12 cellular contexts compared by ENCODE assay signal in the genomic region with DNA sequence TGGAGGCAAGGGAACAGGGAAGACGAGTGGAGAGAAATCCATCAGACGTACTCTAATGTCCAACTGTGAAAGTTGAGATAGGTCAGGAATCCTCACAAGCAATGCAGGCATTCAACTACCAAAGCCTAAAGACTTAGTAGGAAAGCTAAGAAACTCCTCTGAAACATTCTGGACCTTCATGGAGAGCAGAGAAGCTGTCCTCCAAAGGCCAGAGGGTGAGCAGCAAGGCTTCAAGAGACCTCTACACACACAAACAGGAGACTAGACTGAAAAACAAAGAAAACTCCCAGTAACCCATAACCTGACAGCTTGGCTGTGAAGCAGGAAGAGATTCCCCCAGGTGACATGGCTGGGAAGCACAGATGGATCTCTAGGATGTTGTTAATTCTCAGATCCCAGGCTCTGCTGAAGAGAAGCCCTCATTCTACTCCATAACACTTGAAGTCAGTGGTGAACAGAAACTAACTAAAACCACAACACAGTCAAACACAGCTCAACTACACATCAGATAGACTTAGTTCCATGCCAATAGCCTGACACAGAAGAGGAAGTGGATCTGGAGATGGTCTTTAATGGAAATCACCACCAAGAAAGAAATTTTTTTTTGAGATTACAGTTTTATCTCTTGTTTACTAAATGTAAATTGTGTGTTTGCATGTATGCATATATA. TPM values are rescaled to one million over a fixed set of nuclear protein-coding genes. Genes with fewer than 3 reads are reported as not detected.
A peak's percentile ranks its signal among the peaks of the same experiment; 100 is the strongest.
DNase-seq lines count a peak whose midpoint lies in the region; ATAC-seq and TF ChIP-seq lines count a peak whose summit lies in the region.
"Had no signal": no experiment of that assay in that cellular context is flagged by ENCODE, and none has a peak within 500 bp of the region (broad histone marks: within the 10 kb centered on the region; RNA-seq: fewer than 3 reads in every experiment).

No MANE protein-coding gene starts in this region.

- DNase-seq in GM06990 (ENCODE audit: extremely low read depth, insufficient read length) (peak; percentile 19), OCI-M1 (lab: John Stamatoyannopoulos, UW) (peak; percentile 82), Ammon's horn (ENCODE audit: low spot score) (no peak), NCI-H1092 treated with DMSO at 0.1 percent for 48 hours (lab: John Stamatoyannopoulos, UW) (no peak), Calu3 (no peak)
- DNase-seq in activated CD4-positive, CD25-positive, alpha-beta regulatory T cell (lab: John Stamatoyannopoulos, UW): no peak

- H3K36me3 Mint-ChIP-seq in Calu3 (ENCODE audit: insufficient read depth, unreplicated experiment): peaks cover 8% of the 10 kb centered on the region

- CTCF ChIA-PET in Calu3 (lab: Charles Lee): no interaction called here

- intact Hi-C loops in Calu3 (cut with micrococcal nuclease; ENCODE audit: unreplicated experiment): no loop called here

- no peak overlapping the region for H3K4me3 Mint-ChIP-seq in Calu3 (ENCODE audit: low read depth, unreplicated experiment)
- H3K4me3 Mint-ChIP-seq: activated naive CD8-positive, alpha-beta T cell had no signal

- H3K4me3 ChIP-seq in GM06990 (replicated peaks; ENCODE audit: low read depth, low read length): no peak overlapping the region
- H3K4me3 ChIP-seq: smooth muscle cell, suprapubic skin had no signal

- no peaks in the 10 kb centered on the region for H3K27me3 Mint-ChIP-seq in Calu3 (ENCODE audit: unreplicated experiment)

- no peaks in the 10 kb centered on the region for H3K36me3 ChIP-seq in GM06990 (ENCODE audit: control insufficient read depth, insufficient read depth, low read length)
- H3K36me3 ChIP-seq: suprapubic skin had no signal

- no TSS peak for BruUV-seq in Calu3 (replicated peaks; lab: Mats Ljungman, UMichigan)

- ATAC-seq in GM19463 (IDR thresholded peaks at IDR 0.05; ENCODE audit: unreplicated experiment): peak; percentile 93
- peak; percentile 91 for ATAC-seq in HG03066 (IDR thresholded peaks at IDR 0.05; ENCODE audit: low read depth, unreplicated experiment)
- ATAC-seq: esophagus mucosa had no signal

- H3K4me1 Mint-ChIP-seq in Calu3 (ENCODE audit: low read depth, unreplicated experiment): peaks cover 27% of the 10 kb centered on the region

- no peak overlapping the region for H3K27ac Mint-ChIP-seq in Calu3 (ENCODE audit: unreplicated experiment)
- H3K27ac Mint-ChIP-seq: activated naive CD8-positive, alpha-beta T cell had no signal

- TF ChIP-seq CTCF in GM06990 (IDR thresholded peaks at IDR 0.05; ENCODE audit: insufficient read depth, low read length, poor library complexity, severe bottlenecking) (no peak), Calu3 (IDR thresholded peaks at IDR 0.05; ENCODE audit: unreplicated experiment) (no peak)

- H3K27me3 ChIP-seq in GM06990 (replicated peaks; ENCODE audit: control insufficient read depth, insufficient read depth, low read length): no peaks in the 10 kb centered on the region
- H3K27me3 ChIP-seq: suprapubic skin had no signal

- peaks cover 4% of the 10 kb centered on the region for H3K9me3 Mint-ChIP-seq in Calu3 (ENCODE audit: low read depth, unreplicated experiment)

RNA-seq across cellular contexts. Expression of a gene that starts 23.2 kb away (rescaled TPM):
- total RNA-seq in Calu3 (2022): 353 and 392 TPM in 2 replicates
- total RNA-seq: smooth muscle cell had no signal

RNA-seq across cellular contexts. Expression of a gene that starts 34.6 kb away (rescaled TPM):
- total RNA-seq in Calu3 (2022): 34.9 and 38.9 TPM in 2 replicates

Comparison
In these comparisons a context has a peak if more than half of its experiments do, and no peak if none do; other contexts are left out.
1. DNase-seq: peak in GM06990 (single experiment) and OCI-M1 (single experiment); none in Ammon's horn (single experiment), activated CD4-positive, CD25-positive, alpha-beta regulatory T cell (0 of 4), NCI-H1092 treated with DMSO at 0.1 percent for 48 hours (single experiment) and Calu3 (single experiment).